Comparison of ENCODE assay signal across 23 cellular contexts in genomic region chr3:134155456-134155855, GRCh38.
"Had no signal": no experiment of that assay in that cellular context is flagged by ENCODE, and none has a peak within 500 bp of the region (broad histone marks: within the 10 kb centered on the region; RNA-seq: fewer than 3 reads in every experiment).

No MANE protein-coding gene starts in this region.

- H3K4me1 Mint-ChIP-seq: activated T-helper 17 cell treated with anti-CD3 and anti-CD28 coated beads, Interleukin-2, amount 50 U/mL, for 72 hours; neural crest cell; WTC11 had no signal

- ATAC-seq: activated T-helper 17 cell treated with anti-CD3 and anti-CD28 coated beads, Interleukin-2, amount 50 U/mL, for 72 hours; foreskin keratinocyte; left lobe of liver; naive thymus-derived CD4-positive, alpha-beta T cell; upper lobe of right lung; WTC11 had no signal

- H3K27me3 Mint-ChIP-seq: activated naive CD8-positive, alpha-beta T cell; activated T-helper 17 cell treated with anti-CD3 and anti-CD28 coated beads, Interleukin-2, amount 50 U/mL, for 72 hours; dendritic cell treated with granulocyte-macrophage colony-stimulating factor and Interleukin-4, amounts not matched to agents 40 ng/mL and 50 ng/mL, for 4 days; naive thymus-derived CD4-positive, alpha-beta T cell; stimulated activated naive CD8-positive, alpha-beta T cell treated with anti-CD3 and anti-CD28 coated beads, Interleukin-15, Interleukin-2, amounts not matched to agents 100 ng/mL and 50 ng/mL, for 24 hours had no signal

- H3K9me3 Mint-ChIP-seq: activated T-helper 17 cell treated with anti-CD3 and anti-CD28 coated beads, Interleukin-2, amount 50 U/mL, for 72 hours; dendritic cell treated with granulocyte-macrophage colony-stimulating factor and Interleukin-4, amounts not matched to agents 40 ng/mL and 50 ng/mL, for 4 days; neural crest cell; stimulated activated naive CD8-positive, alpha-beta T cell treated with anti-CD3 and anti-CD28 coated beads, Interleukin-15, Interleukin-2, amounts not matched to agents 100 ng/mL and 50 ng/mL, for 24 hours; WTC11 had no signal

- H3K4me3 Mint-ChIP-seq: activated naive CD8-positive, alpha-beta T cell; activated T-helper 17 cell treated with anti-CD3 and anti-CD28 coated beads, Interleukin-2, amount 50 U/mL, for 72 hours; dendritic cell treated with granulocyte-macrophage colony-stimulating factor and Interleukin-4, amounts not matched to agents 40 ng/mL and 50 ng/mL, for 4 days; naive thymus-derived CD4-positive, alpha-beta T cell; neural crest cell; stimulated activated naive CD8-positive, alpha-beta T cell treated with anti-CD3 and anti-CD28 coated beads, Interleukin-15, Interleukin-2, amounts not matched to agents 100 ng/mL and 50 ng/mL, for 24 hours; WTC11 had no signal

- DNase-seq: activated naive CD4-positive, alpha-beta T cell; activated T-cell treated with anti-CD3 and anti-CD28 coated beads, Interleukin-2, amount 50 U/mL, for 1 hour; adrenal gland; brain microvascular endothelial cell; caudate nucleus; effector CD8-positive, alpha-beta T cell; foreskin keratinocyte; kidney; naive thymus-derived CD4-positive, alpha-beta T cell; occipital lobe; spleen; stimulated activated CD4-positive, alpha-beta T cell treated with anti-CD3 and anti-CD28 coated beads, Interleukin-4, amount 100 ng/mL, for 24 hours; substantia nigra; T-helper 9 cell; thyroid gland; upper lobe of right lung had no signal

- H3K27ac Mint-ChIP-seq: activated naive CD8-positive, alpha-beta T cell; activated T-helper 17 cell treated with anti-CD3 and anti-CD28 coated beads, Interleukin-2, amount 50 U/mL, for 72 hours; dendritic cell treated with granulocyte-macrophage colony-stimulating factor and Interleukin-4, amounts not matched to agents 40 ng/mL and 50 ng/mL, for 4 days; naive thymus-derived CD4-positive, alpha-beta T cell; stimulated activated naive CD8-positive, alpha-beta T cell treated with anti-CD3 and anti-CD28 coated beads, Interleukin-15, Interleukin-2, amounts not matched to agents 100 ng/mL and 50 ng/mL, for 24 hours; WTC11 had no signal
